ENCODE assay signal across 13 cellular contexts in the genomic region with DNA sequence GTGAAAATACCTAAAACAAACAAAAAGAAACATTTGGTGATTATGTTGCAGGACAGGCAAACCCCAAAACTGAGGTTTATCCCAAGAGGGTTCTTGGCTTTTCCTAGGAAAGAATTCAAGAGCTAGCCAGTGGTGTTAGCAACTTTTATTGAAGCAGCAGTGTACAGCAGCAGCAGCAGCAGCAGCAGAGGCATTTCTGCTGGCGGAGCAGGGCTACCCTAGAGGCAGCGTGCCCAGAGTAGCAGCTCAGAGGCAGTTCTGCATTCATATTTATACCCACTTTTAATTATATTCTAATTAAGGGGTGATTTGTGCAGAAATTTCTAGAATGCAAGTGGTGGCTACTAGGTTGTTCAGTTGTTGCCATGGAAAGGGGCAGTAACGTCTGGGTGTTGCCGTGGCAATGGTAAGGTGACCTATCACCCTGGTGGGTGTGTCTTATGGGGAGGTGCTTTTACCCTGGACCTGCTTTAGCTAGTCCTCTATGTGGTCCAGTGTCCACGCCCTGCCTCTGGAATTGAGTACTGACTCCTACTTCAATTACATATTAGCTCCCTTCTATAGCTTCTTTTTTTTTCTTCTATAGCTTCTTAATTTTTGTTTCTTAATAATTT. TPM values are rescaled to one million over a fixed set of nuclear protein-coding genes. Genes with fewer than 3 reads are reported as not detected.
DNase-seq lines count a peak whose midpoint lies in the region; ATAC-seq, FAIRE-seq and TF ChIP-seq lines count a peak whose summit lies in the region.
"Had no signal": no experiment of that assay in that cellular context is flagged by ENCODE, and none has a peak within 500 bp of the region (broad histone marks: within the 10 kb centered on the region; RNA-seq: fewer than 3 reads in every experiment).

No MANE protein-coding gene starts in this region.

- no peak for TF ChIP-seq RAD21 in A549 (conservative IDR thresholded peaks at IDR 0.05 in 1 of 2, IDR thresholded peaks at IDR 0.05 in 1 of 2)

- no peak overlapping the region for H3K4me3 ChIP-seq in A549
- no peak overlapping the region for H3K4me3 ChIP-seq in HUES48 (ENCODE audit: low read depth, low read length)
- no peak overlapping the region for H3K4me3 ChIP-seq in endodermal cell (ENCODE audit: low read length)
- no peak overlapping the region for H3K4me3 ChIP-seq in lower lobe of right lung
- H3K4me3 ChIP-seq in PC-3 (ENCODE audit: low read length) = no peak overlapping the region
- H3K4me3 ChIP-seq: smooth muscle cell had no signal

- no peak overlapping the region for H3K9ac ChIP-seq in HUES48 (ENCODE audit: low read depth, low read length)
- H3K9ac ChIP-seq in endodermal cell (ENCODE audit: extremely low read depth, low read length, poor library complexity, severe bottlenecking) = no peak overlapping the region
- H3K9ac ChIP-seq in PC-3 (ENCODE audit: low read length) = no peak overlapping the region

- H3K27me3 Mint-ChIP-seq in endodermal cell (ENCODE audit: insufficient read depth) = no peaks in the 10 kb centered on the region

- H3F3A ChIP-seq in PC-3 (ENCODE audit: low read length, unreplicated experiment) = peaks cover 31% of the 10 kb centered on the region

- POLR2A ChIA-PET in A549 (lab: Yijun Ruan, JAX) = interaction anchor here (0.6 kb wide), 1 partner anchor 54 kb away, joined by 3 read pairs; a partner anchor contains a TSS
- POLR2A ChIA-PET in PC-3 (lab: Charles Lee; ENCODE audit: unreplicated experiment) = interaction anchor here (0.6 to 0.8 kb wide), 5 partner anchors 48 to 1350 kb away, joined by 3 to 8 read pairs (median 5); a partner anchor contains a TSS

- no peak for TF ChIP-seq EP300 in A549 (IDR thresholded peaks at IDR 0.05)

- no peak overlapping the region for H2AFZ ChIP-seq in PC-3 (ENCODE audit: low read length)

- H3K27me3 ChIP-seq in HUES48 (ENCODE audit: control insufficient read depth, insufficient read depth, low read length) = no peaks in the 10 kb centered on the region
- H3K27me3 ChIP-seq in endodermal cell (ENCODE audit: control insufficient read depth, insufficient read depth, low read length, poor library complexity, severe bottlenecking) = no peaks in the 10 kb centered on the region
- no peaks in the 10 kb centered on the region for H3K27me3 ChIP-seq in lower lobe of right lung (ENCODE audit: low read depth)
- no peaks in the 10 kb centered on the region for H3K27me3 ChIP-seq in PC-3 (ENCODE audit: low read length)

- intact Hi-C loops in lower lobe of right lung (cut with DNase I) (no loop called here), PC-3 (cut with micrococcal nuclease) (no loop called here)

- peak; percentile 63 to 68; a peak in 5 of 6 replicates for ATAC-seq in A549
- ATAC-seq in lower lobe of right lung = no peak
- no peak for ATAC-seq in PC-3
- ATAC-seq: SK-N-SH treated with all-trans-retinoic acid at 6 μM for 48 hours had no signal

- H3K4me1 Mint-ChIP-seq in endodermal cell = peaks cover 9% of the 10 kb centered on the region

- H3K36me3 Mint-ChIP-seq in endodermal cell (ENCODE audit: low read depth) = peaks cover 10% of the 10 kb centered on the region

- H3K27ac ChIP-seq in A549 (peak overlapping the region; percentile 10 to 37; a peak in 3 of 6 replicates), HUES48 (ENCODE audit: low read depth, low read length) (peak overlapping the region; percentile 31), endodermal cell (ENCODE audit: low read depth, low read length) (peak overlapping the region; percentile 36), lower lobe of right lung (peak overlapping the region; percentile 13), PC-3 (ENCODE audit: low read length) (no peak overlapping the region)

- H3K9me3 ChIP-seq in A549 (no peaks in the 10 kb centered on the region), HUES48 (ENCODE audit: control insufficient read depth, insufficient read depth, low read length) (no peaks in the 10 kb centered on the region), endodermal cell (ENCODE audit: control insufficient read depth, low read length) (no peaks in the 10 kb centered on the region), lower lobe of right lung (no peaks in the 10 kb centered on the region), PC-3 (ENCODE audit: low read length) (no peaks in the 10 kb centered on the region)

- CTCF ChIA-PET in A549 (lab: Yijun Ruan, JAX) = interaction anchor here (0.6 to 3.3 kb wide), 14 partner anchors 12 to 237 kb away, joined by 3 to 14 read pairs (median 4); no protein-coding TSS in a partner anchor
- CTCF ChIA-PET in PC-3 (lab: Charles Lee) = interaction anchor here (0.6 to 2.0 kb wide), 7 partner anchors 30 to 184 kb away, joined by 4 to 15 read pairs (median 7); no protein-coding TSS in a partner anchor

- H3K9me2 ChIP-seq in PC-3 (replicated peaks; ENCODE audit: low read length) = no peaks in the 10 kb centered on the region

- DNase-seq in A549 (ENCODE audit: low read depth in 1 of 2, low spot score in 1 of 2) (peak; percentile 25 to 61), endodermal cell (peak; percentile 71), lower lobe of right lung (no peak), PC-3 (no peak), RKO (ENCODE audit: low spot score) (no peak), COLO829 (ENCODE audit: low spot score) (no peak)
- DNase-seq in stimulated activated naive CD4-positive, alpha-beta T cell treated with Interleukin-2 at 50 U/mL for 16 hours (lab: John Stamatoyannopoulos, UW) = no peak
- DNase-seq: activated naive CD4-positive, alpha-beta T cell; NCI-H2107 had no signal

- H3K4me3 Mint-ChIP-seq in endodermal cell = no peak overlapping the region
- H3K4me3 Mint-ChIP-seq: nephron had no signal

- H3K79me2 ChIP-seq in PC-3 (ENCODE audit: low read length) = peaks cover 86% of the 10 kb centered on the region

- H4K20me1 ChIP-seq in PC-3 (ENCODE audit: low read length) = peaks cover 14% of the 10 kb centered on the region

- H3K4me2 ChIP-seq in A549 (peak overlapping the region; percentile 11; the same call in 1 of the 3 replicates), PC-3 (ENCODE audit: low read length) (no peak overlapping the region)
- H3K4me2 ChIP-seq: smooth muscle cell had no signal

- H3K9me3 Mint-ChIP-seq in endodermal cell = no peaks in the 10 kb centered on the region
- H3K9me3 Mint-ChIP-seq: nephron had no signal

- no peak for TF ChIP-seq CTCF in A549 (IDR thresholded peaks at IDR 0.05)
- no peak for TF ChIP-seq CTCF in endodermal cell (conservative IDR thresholded peaks at IDR 0.05)
- TF ChIP-seq CTCF in lower lobe of right lung (IDR thresholded peaks at IDR 0.05) = no peak
- TF ChIP-seq CTCF in PC-3 (conservative IDR thresholded peaks at IDR 0.05; ENCODE audit: low read depth, low read length) = no peak

- 75% methylated on average over 5 of the region's 5 CpGs for WGBS in A549 (ENCODE audit: missing lambda C conversion rate)
- 92 to 100% methylated on average over 1 to 5 of the region's 5 CpGs for WGBS in endodermal cell (ENCODE audit: insufficient coverage in 1 of 2, insufficient read length in 1 of 2), 2 experiments

- no peak for FAIRE-seq in A549 (lab: Jason Lieb, UNC)

- no peak overlapping the region for H3K27ac Mint-ChIP-seq in endodermal cell
- H3K27ac Mint-ChIP-seq: nephron had no signal

- H3K4me1 ChIP-seq in A549 (peaks cover 88% of the 10 kb centered on the region), HUES48 (ENCODE audit: control insufficient read depth, insufficient read depth, low read length) (peaks cover 11% of the 10 kb centered on the region; the same call in 1 of the 2 replicates), endodermal cell (ENCODE audit: control insufficient read depth, insufficient read depth, low read length) (peaks cover 3% of the 10 kb centered on the region), lower lobe of right lung (peaks cover 56% of the 10 kb centered on the region), PC-3 (ENCODE audit: insufficient read depth, low read length) (peaks cover 53% of the 10 kb centered on the region)

- no peak for TF ChIP-seq POLR2A in A549 (IDR thresholded peaks at IDR 0.05; ENCODE audit: low read length)

- H3K36me3 ChIP-seq in HUES48 (ENCODE audit: control insufficient read depth, insufficient read depth, low read length) (peaks cover 5% of the 10 kb centered on the region), endodermal cell (ENCODE audit: control insufficient read depth, insufficient read depth, low read length) (peaks cover 55% of the 10 kb centered on the region), lower lobe of right lung (no peaks in the 10 kb centered on the region), PC-3 (ENCODE audit: low read depth, low read length) (peaks cover 1% of the 10 kb centered on the region)

- no TSS peak for BruUV-seq in PC-3 (replicated peaks; lab: Mats Ljungman, UMichigan)

TF ChIP-seq in A549, 52 proteins besides CTCF, POLR2A, EP300 and RAD21:
- TF ChIP-seq, protein P1, sequence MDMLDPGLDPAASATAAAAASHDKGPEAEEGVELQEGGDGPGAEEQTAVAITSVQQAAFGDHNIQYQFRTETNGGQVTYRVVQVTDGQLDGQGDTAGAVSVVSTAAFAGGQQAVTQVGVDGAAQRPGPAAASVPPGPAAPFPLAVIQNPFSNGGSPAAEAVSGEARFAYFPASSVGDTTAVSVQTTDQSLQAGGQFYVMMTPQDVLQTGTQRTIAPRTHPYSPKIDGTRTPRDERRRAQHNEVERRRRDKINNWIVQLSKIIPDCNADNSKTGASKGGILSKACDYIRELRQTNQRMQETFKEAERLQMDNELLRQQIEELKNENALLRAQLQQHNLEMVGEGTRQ (IDR thresholded peaks at IDR 0.05) = no peak
- no peak for TF ChIP-seq JUNB (IDR thresholded peaks at IDR 0.05)
- no peak for TF ChIP-seq KDM1A (IDR thresholded peaks at IDR 0.05; ENCODE audit: low read depth)
- 0 out of 2 replicates have a peak, but pooled peaks have one; percentile 62 for TF ChIP-seq RFX5 (IDR thresholded peaks at IDR 0.05)

RNA-seq across cellular contexts. Expression of a gene that starts 53.9 kb away (rescaled TPM):
- polyA plus RNA-seq in A549 (2011; rRNA removed) (101 and 112 TPM in 2 replicates), A549 (2017; fragmentation: RNase III; extraction: RNeasy Plus Mini Kit Qiagen cat#74134 plus additional on column Dnase treatment) (111 to 119 TPM (median 112 TPM) in 3 replicates)
- 42.5 and 49.4 TPM in 2 replicates for polyA plus RNA-seq in A549 (2012; cell fraction: cytosol; rRNA removed)
- 139 and 188 TPM in 2 replicates for polyA plus RNA-seq in A549 (2012; cell fraction: nucleus; rRNA removed)
- 89.4 and 90.1 TPM in 2 replicates for polyA minus RNA-seq in A549 (2011; rRNA and poly(A)+ RNA removed)
- total RNA-seq in endodermal cell (100 to 1,000 TPM; 109 to 214 TPM), lower lobe of right lung (106 TPM), PC-3 (2014; rRNA removed) (382 and 445 TPM in 2 replicates)
- polyA plus RNA-seq in endodermal cell (2013, experiment 1 of 2) = 102 TPM
- 96.2 TPM for polyA plus RNA-seq in endodermal cell (2013, experiment 2 of 2)

Comparison
In these comparisons a context has a peak if more than half of its experiments do, and no peak if none do; other contexts are left out.
1. ATAC-seq: peak in A549 (2 of 2); none in lower lobe of right lung (0 of 2) and PC-3 (single experiment).
2. DNase-seq: peak in A549 (2 of 2) and endodermal cell (single experiment); none in lower lobe of right lung (single experiment), PC-3 (single experiment), stimulated activated naive CD4-positive, alpha-beta T cell treated with Interleukin-2 at 50 U/mL for 16 hours (single experiment), RKO (single experiment) and COLO829 (single experiment).